ENCODE assay signal across 23 cellular contexts in the genomic region with DNA sequence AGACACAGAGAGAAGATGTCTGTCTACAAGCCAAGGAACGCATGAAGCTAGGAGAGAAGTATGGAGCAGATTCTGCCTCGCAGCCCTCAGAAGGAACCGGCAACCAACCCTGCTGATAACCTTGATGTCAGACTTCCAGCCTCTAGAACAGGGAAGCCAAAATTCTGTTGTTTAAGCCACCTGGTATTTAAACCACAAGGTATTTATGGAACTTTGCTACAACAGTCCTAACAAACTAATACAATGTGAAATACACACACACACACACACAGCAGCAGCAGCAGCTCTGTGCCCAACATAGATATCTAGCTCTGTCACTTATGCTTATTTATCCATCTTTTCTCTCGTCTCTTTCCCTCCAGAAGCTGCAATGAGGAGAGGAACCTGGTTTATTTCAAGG.
"Had no signal": no experiment of that assay in that cellular context is flagged by ENCODE, and none has a peak within 500 bp of the region (broad histone marks: within the 10 kb centered on the region; RNA-seq: fewer than 3 reads in every experiment).

No MANE protein-coding gene starts in this region.

- H3K27ac ChIP-seq: pancreas, psoas muscle, right atrium auricular region, upper lobe of right lung, WERI-Rb-1 had no signal

- H3K4me3 ChIP-seq: pancreas, psoas muscle, right atrium auricular region, upper lobe of right lung had no signal

- H3K27ac Mint-ChIP-seq: activated naive CD8-positive, alpha-beta T cell treated with anti-CD3 and anti-CD28 coated beads, Interleukin-2, amount 10 ng/mL, durations not matched to agents 7 days and 5 days had no signal

- H3K36me3 Mint-ChIP-seq: brain, natural killer cell had no signal

- H3K4me1 ChIP-seq: pancreas, psoas muscle had no signal

- H3K9me3 ChIP-seq: pancreas, psoas muscle, right atrium auricular region, upper lobe of right lung had no signal

- H3K27me3 ChIP-seq: pancreas, right atrium auricular region, upper lobe of right lung had no signal

- ATAC-seq: activated T-cell treated with anti-CD3 and anti-CD28 coated beads, Interleukin-2, amount 50 U/mL, for 4 hours; left ventricle myocardium superior; natural killer cell; pancreas; psoas muscle; stimulated activated naive CD8-positive, alpha-beta T cell treated with anti-CD3 and anti-CD28 coated beads, Interleukin-15, Interleukin-2, amounts not matched to agents 100 U/mL and 50 U/mL, for 24 hours had no signal

- H3K36me3 ChIP-seq: pancreas, right atrium auricular region, upper lobe of right lung, WERI-Rb-1 had no signal

- DNase-seq: activated CD4-positive, alpha-beta T cell treated with anti-CD3 and anti-CD28 coated beads for 1 hour; activated CD4-positive, alpha-beta T cell treated with anti-CD3 and anti-CD28 coated beads, Interleukin-2, amount 50 U/mL, for 1 hour; activated CD8-positive, alpha-beta memory T cell treated with anti-CD3 and anti-CD28 coated beads for 24 hours; activated CD8-positive, alpha-beta memory T cell treated with anti-CD3 and anti-CD28 coated beads, Interleukin-2, amount 50 U/mL, for 4 hours; activated naive CD4-positive, alpha-beta T cell treated with Interleukin-2 at 50 U/mL for 16 hours; activated naive CD8-positive, alpha-beta T cell treated with anti-CD3 and anti-CD28 coated beads, Interleukin-2, amount 10 ng/mL, durations not matched to agents 7 days and 5 days; activated T-cell treated with anti-CD3 and anti-CD28 coated beads, Interleukin-2, amount 50 U/mL, for 4 hours; effector memory CD4-positive, alpha-beta T cell; head of caudate nucleus; hypothalamus; left ventricle myocardium superior; mammary epithelial cell; midbrain; natural killer cell; pancreas; psoas muscle; stimulated activated CD4-positive, alpha-beta T cell treated with anti-CD3 and anti-CD28 coated beads, Interleukin-4, amount 100 ng/mL, for 24 hours; stimulated activated naive CD8-positive, alpha-beta T cell treated with anti-CD3 and anti-CD28 coated beads, Interleukin-15, Interleukin-2, amounts not matched to agents 100 U/mL and 50 U/mL, for 24 hours; T-helper 1 cell; upper lobe of right lung; WERI-Rb-1 had no signal

- H3K4me3 Mint-ChIP-seq: activated naive CD8-positive, alpha-beta T cell treated with anti-CD3 and anti-CD28 coated beads, Interleukin-2, amount 10 ng/mL, durations not matched to agents 7 days and 5 days; activated T-cell treated with anti-CD3 and anti-CD28 coated beads, Interleukin-2, amount 50 U/mL, for 4 hours; brain; natural killer cell had no signal
